Comparison of ENCODE assay signal across 16 cellular contexts in genomic region chr7:7617550-7617949, GRCh38. TPM values are rescaled to one million over a fixed set of nuclear protein-coding genes. Genes with fewer than 3 reads are reported as not detected.
DNase-seq lines count a peak whose midpoint lies in the region; ATAC-seq and TF ChIP-seq lines count a peak whose summit lies in the region.
"Had no signal": no experiment of that assay in that cellular context is flagged by ENCODE, and none has a peak within 500 bp of the region (broad histone marks: within the 10 kb centered on the region; RNA-seq: fewer than 3 reads in every experiment).

No MANE protein-coding gene starts in this region.

- no peak overlapping the region for H2AFZ ChIP-seq in DND-41 (ENCODE audit: low read depth, low read length)
- H2AFZ ChIP-seq: GM23248 had no signal

- peak overlapping the region; percentile 4 for H3K27ac ChIP-seq in CD8-positive, alpha-beta memory T cell (ENCODE audit: low read depth, low read length)
- H3K27ac ChIP-seq in DND-41 (ENCODE audit: low read length) = no peak overlapping the region; the same call in 1 of the 2 replicates
- H3K27ac ChIP-seq: GM23248 had no signal

- no peaks in the 10 kb centered on the region for H3K9me3 ChIP-seq in CD8-positive, alpha-beta memory T cell (ENCODE audit: low read length)
- no peaks in the 10 kb centered on the region for H3K9me3 ChIP-seq in DND-41 (ENCODE audit: insufficient read depth, low read length, severe bottlenecking)
- H3K9me3 ChIP-seq: Caco-2 had no signal

- H3K36me3 Mint-ChIP-seq in CD8-positive, alpha-beta memory T cell = no peaks in the 10 kb centered on the region
- H3K36me3 Mint-ChIP-seq: CD4-positive, alpha-beta memory T cell had no signal

- H3K27me3 Mint-ChIP-seq in CD8-positive, alpha-beta memory T cell = no peaks in the 10 kb centered on the region
- H3K27me3 Mint-ChIP-seq: CD4-positive, alpha-beta memory T cell had no signal

- H3K9me3 Mint-ChIP-seq in CD8-positive, alpha-beta memory T cell = no peaks in the 10 kb centered on the region

- POLR2A ChIA-PET in CD8-positive, alpha-beta memory T cell (lab: Charles Lee) = no interaction called here

- no peaks in the 10 kb centered on the region for H3K27me3 ChIP-seq in CD8-positive, alpha-beta memory T cell (ENCODE audit: insufficient read depth, low read length, poor library complexity, severe bottlenecking)
- H3K27me3 ChIP-seq in DND-41 (ENCODE audit: insufficient read depth, low read length, poor library complexity) = no peaks in the 10 kb centered on the region

- peak; percentile 34 for TF ChIP-seq POLR2A in erythroblast (IDR thresholded peaks at IDR 0.05; ENCODE audit: low read length)

- H3K79me2 ChIP-seq in DND-41 (ENCODE audit: insufficient read depth, low read length) = no peaks in the 10 kb centered on the region

- H3K4me3 Mint-ChIP-seq in CD8-positive, alpha-beta memory T cell = no peak overlapping the region
- H3K4me3 Mint-ChIP-seq: CD4-positive, alpha-beta memory T cell had no signal

- ATAC-seq in DND-41 (ENCODE audit: insufficient read depth, low read depth) (peak; percentile 96), GM21825 (IDR thresholded peaks at IDR 0.05; ENCODE audit: unreplicated experiment) (no peak)
- ATAC-seq: GM12878 had no signal

- peaks cover 0 to 5% (median 2%) of the 10 kb centered on the region in 3 donors for H3K4me1 Mint-ChIP-seq in CD8-positive, alpha-beta memory T cell

- H3K27ac Mint-ChIP-seq in CD8-positive, alpha-beta memory T cell = no peak overlapping the region
- H3K27ac Mint-ChIP-seq: CD4-positive, alpha-beta memory T cell had no signal

- DNase-seq in CD8-positive, alpha-beta memory T cell = no peak
- DNase-seq in DND-41 (peak; percentile 16), OCI-M1 (lab: John Stamatoyannopoulos, UW) (peak; percentile 71), erythroblast (lab: John Stamatoyannopoulos, UW) (peak; percentile 13 to 14), NCI-H524 treated with DMSO at 0.1 percent for 48 hours (lab: John Stamatoyannopoulos, UW) (no peak)
- DNase-seq: C1 segment of cervical spinal cord; Caco-2; CD4-positive, alpha-beta memory T cell; DMS153; EL; GDM1; GM23248; H7; HCEC 1CT had no signal

- no peaks in the 10 kb centered on the region for H3K4me1 ChIP-seq in CD8-positive, alpha-beta memory T cell (ENCODE audit: insufficient read depth, low read length)
- H3K4me1 ChIP-seq in DND-41 (ENCODE audit: insufficient read depth, low read length) = peaks cover 21% of the 10 kb centered on the region
- H3K4me1 ChIP-seq: Caco-2 had no signal

- CTCF ChIA-PET in CD8-positive, alpha-beta memory T cell (lab: Charles Lee) = no interaction called here

- no peak overlapping the region for H3K9ac ChIP-seq in DND-41 (ENCODE audit: low read depth, low read length)
- H3K9ac ChIP-seq: GM23248 had no signal

- no peak overlapping the region for H3K4me3 ChIP-seq in CD8-positive, alpha-beta memory T cell (ENCODE audit: low read length)
- no peak overlapping the region for H3K4me3 ChIP-seq in DND-41 (ENCODE audit: low read depth in 1 of 2, low read length in 2 of 2)
- H3K4me3 ChIP-seq: GM12878, GM23248 had no signal

- no peaks in the 10 kb centered on the region for H4K20me1 ChIP-seq in DND-41 (ENCODE audit: insufficient read depth, low read length)

- no peak for TF ChIP-seq CTCF in DND-41 (IDR thresholded peaks at IDR 0.05; ENCODE audit: borderline replicate concordance, extremely low read depth, low read length, poor library complexity, severe bottlenecking)

- H3K4me2 ChIP-seq in DND-41 (ENCODE audit: insufficient read depth, low read length) = peak overlapping the region; percentile 54

- H3K36me3 ChIP-seq in CD8-positive, alpha-beta memory T cell (ENCODE audit: insufficient read depth, low read length) = no peaks in the 10 kb centered on the region
- H3K36me3 ChIP-seq in DND-41 (ENCODE audit: insufficient read depth, low read length) = no peaks in the 10 kb centered on the region

RNA-seq across cellular contexts. Expression of gene UMAD1, which starts 23.0 kb away (rescaled TPM):
- 10 to 100 TPM; 13.5 to 14.8 TPM for total RNA-seq in CD8-positive, alpha-beta memory T cell
- polyA plus RNA-seq in CD8-positive, alpha-beta memory T cell = 27.4 TPM

RNA-seq across cellular contexts. Expression of gene MIOS, which starts 50.9 kb away (rescaled TPM):
- 10 to 100 TPM; 38.2 to 38.7 TPM for total RNA-seq in CD8-positive, alpha-beta memory T cell
- polyA plus RNA-seq in CD8-positive, alpha-beta memory T cell = 18.8 TPM

Comparison
In these comparisons a context has a peak if more than half of its experiments do, and no peak if none do; other contexts are left out.
1. DNase-seq: peak in DND-41 (single experiment), OCI-M1 (single experiment) and erythroblast (2 of 2); none in CD8-positive, alpha-beta memory T cell (0 of 5) and NCI-H524 treated with DMSO at 0.1 percent for 48 hours (single experiment).